Comparison of ENCODE assay signal across 8 cellular contexts in the genomic region with DNA sequence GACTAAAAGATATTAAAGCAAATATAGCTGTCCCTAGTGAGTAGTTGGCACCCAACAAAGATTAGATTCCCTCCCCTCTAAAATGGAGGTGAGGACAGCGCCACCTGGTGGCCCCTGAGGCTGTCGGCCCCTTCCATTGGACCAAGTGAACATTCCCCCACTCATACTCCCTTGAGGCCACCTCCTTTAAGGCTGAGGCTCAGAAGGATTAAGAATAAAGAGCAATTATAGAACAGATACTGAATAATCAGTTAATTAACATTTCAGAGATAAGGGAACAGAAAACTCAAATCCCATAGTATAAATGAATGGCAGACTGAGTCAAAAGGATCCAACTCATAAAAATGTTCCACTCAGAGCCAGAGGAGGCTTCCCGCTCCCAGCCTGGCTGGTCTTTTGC.
DNase-seq lines count a peak whose midpoint lies in the region; ATAC-seq and TF ChIP-seq lines count a peak whose summit lies in the region.

No MANE protein-coding gene starts in this region.

- no peaks in the 10 kb centered on the region for H3K36me3 Mint-ChIP-seq in activated T-helper 2 cell treated with anti-CD3 and anti-CD28 coated beads, Interferon-gamma antibody, Interleukin-2, Interleukin-4, amounts not matched to agents 10 μg/mL and 5 μg/mL and 100 μg/mL, durations not matched to agents 14 hours and 24 hours and 36 hours (ENCODE audit: low read depth)

- TF ChIP-seq CTCF in right lobe of liver (IDR thresholded peaks at IDR 0.05): peak; percentile 27 to 85 (median 68)

- no peaks in the 10 kb centered on the region for H3K36me3 ChIP-seq in right lobe of liver

- H3K27ac Mint-ChIP-seq in activated T-helper 2 cell treated with anti-CD3 and anti-CD28 coated beads, Interferon-gamma antibody, Interleukin-2, Interleukin-4, amounts not matched to agents 10 μg/mL and 5 μg/mL and 100 μg/mL, durations not matched to agents 14 hours and 24 hours and 36 hours: no peak overlapping the region

- TF ChIP-seq POLR2A in right lobe of liver (IDR thresholded peaks at IDR 0.05): no peak

- ATAC-seq in GM19455 (IDR thresholded peaks at IDR 0.05; ENCODE audit: unreplicated experiment): peak; percentile 65
- ATAC-seq in right lobe of liver: peak in 2 of 4 donors; percentile 37 to 46
- ATAC-seq in sciatic nerve: no peak

- WGBS in right lobe of liver (ENCODE audit: insufficient coverage, low coverage, low lambda C conversion rate, missing lambda C conversion rate): 29% methylated on average over 3 of the region's 3 CpGs

- intact Hi-C loops in activated T-helper 2 cell treated with anti-CD3 and anti-CD28 coated beads, Interferon-gamma antibody, Interleukin-2, Interleukin-4, amounts not matched to agents 10 μg/mL and 5 μg/mL and 100 μg/mL, durations not matched to agents 14 hours and 24 hours and 36 hours (cut with micrococcal nuclease): no loop called here
- intact Hi-C loops in right lobe of liver (cut with DNase I) (no loop called here), sciatic nerve (cut with DNase I) (no loop called here)

- H3K27me3 Mint-ChIP-seq in activated T-helper 2 cell treated with anti-CD3 and anti-CD28 coated beads, Interferon-gamma antibody, Interleukin-2, Interleukin-4, amounts not matched to agents 10 μg/mL and 5 μg/mL and 100 μg/mL, durations not matched to agents 14 hours and 24 hours and 36 hours (ENCODE audit: low read depth): peaks cover 2% of the 10 kb centered on the region

- no peaks in the 10 kb centered on the region for H3K9me3 ChIP-seq in right lobe of liver

- peaks cover 3% of the 10 kb centered on the region for H3K4me1 Mint-ChIP-seq in activated T-helper 2 cell treated with anti-CD3 and anti-CD28 coated beads, Interferon-gamma antibody, Interleukin-2, Interleukin-4, amounts not matched to agents 10 μg/mL and 5 μg/mL and 100 μg/mL, durations not matched to agents 14 hours and 24 hours and 36 hours (ENCODE audit: low read depth)

- DNase-seq in DMS114 treated with DMSO at 0.1 percent for 48 hours (lab: John Stamatoyannopoulos, UW; ENCODE audit: unreplicated experiment) (peak; percentile 1), Kasumi-1 (lab: John Stamatoyannopoulos, UW) (peak; percentile 25 to 26), right lobe of liver (peak in 1 of 3 donors; percentile 27), Ammon's horn (ENCODE audit: low spot score) (no peak), sciatic nerve (ENCODE audit: low spot score) (no peak), NCI-H1092 (lab: John Stamatoyannopoulos, UW) (no peak)
- peak; percentile 10 for DNase-seq in activated T-helper 2 cell treated with anti-CD3 and anti-CD28 coated beads, Interferon-gamma antibody, Interleukin-2, Interleukin-4, amounts not matched to agents 10 μg/mL and 5 μg/mL and 100 μg/mL, durations not matched to agents 14 hours and 24 hours and 36 hours (ENCODE audit: low spot score)

- H3K9me3 Mint-ChIP-seq in activated T-helper 2 cell treated with anti-CD3 and anti-CD28 coated beads, Interferon-gamma antibody, Interleukin-2, Interleukin-4, amounts not matched to agents 10 μg/mL and 5 μg/mL and 100 μg/mL, durations not matched to agents 14 hours and 24 hours and 36 hours: no peaks in the 10 kb centered on the region

- no peak overlapping the region for H3K27ac ChIP-seq in right lobe of liver

- no peak overlapping the region for H3K4me3 Mint-ChIP-seq in activated T-helper 2 cell treated with anti-CD3 and anti-CD28 coated beads, Interferon-gamma antibody, Interleukin-2, Interleukin-4, amounts not matched to agents 10 μg/mL and 5 μg/mL and 100 μg/mL, durations not matched to agents 14 hours and 24 hours and 36 hours (ENCODE audit: low read depth)

- no peaks in the 10 kb centered on the region for H3K4me1 ChIP-seq in right lobe of liver

- H3K4me3 ChIP-seq in right lobe of liver: no peak overlapping the region

- no peaks in the 10 kb centered on the region for H3K27me3 ChIP-seq in right lobe of liver

Comparison
In these comparisons a context has a peak if more than half of its experiments do, and no peak if none do; other contexts are left out.
1. DNase-seq: peak in DMS114 treated with DMSO at 0.1 percent for 48 hours (single experiment), Kasumi-1 (2 of 2) and activated T-helper 2 cell treated with anti-CD3 and anti-CD28 coated beads, Interferon-gamma antibody, Interleukin-2, Interleukin-4, amounts not matched to agents 10 μg/mL and 5 μg/mL and 100 μg/mL, durations not matched to agents 14 hours and 24 hours and 36 hours (single experiment); none in Ammon's horn (single experiment), sciatic nerve (single experiment) and NCI-H1092 (single experiment).